In the genomic region with DNA sequence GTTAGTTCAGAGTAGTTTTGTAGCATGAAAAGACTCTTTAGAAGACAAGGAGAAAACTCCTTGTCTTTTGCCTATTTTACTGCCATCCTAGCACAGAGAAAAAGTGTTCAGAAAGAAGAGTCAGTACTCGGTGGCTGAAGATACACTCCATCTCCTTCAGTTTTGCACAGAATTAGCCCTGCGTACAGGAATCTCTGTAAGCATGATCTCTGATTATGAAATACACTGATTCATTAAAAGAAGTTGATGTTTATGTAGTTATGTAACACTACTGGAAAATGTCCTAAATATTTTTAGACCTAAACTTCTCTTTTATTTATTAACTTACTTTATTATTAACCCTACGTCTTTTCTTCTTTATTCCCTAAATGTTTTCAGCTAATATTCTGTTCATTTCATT, we compare ENCODE assay signal across 11 cellular contexts.
"Had no signal": no experiment of that assay in that cellular context is flagged by ENCODE, and none has a peak within 500 bp of the region (broad histone marks: within the 10 kb centered on the region; RNA-seq: fewer than 3 reads in every experiment).

No MANE protein-coding gene starts in this region.

- ATAC-seq: gastrocnemius medialis had no signal

- H3K4me3 ChIP-seq: gastrocnemius medialis, lung, right lobe of liver, testis had no signal

- DNase-seq: activated CD4-positive, alpha-beta T cell treated with anti-CD3 and anti-CD28 coated beads, Interleukin-2, amount 50 U/mL, for 1 hour; activated CD8-positive, alpha-beta memory T cell treated with anti-CD3 and anti-CD28 coated beads for 24 hours; activated gamma-delta T cell treated with Interleukin-2 at 50 U/mL for 16 hours; activated naive CD8-positive, alpha-beta T cell treated with anti-CD3 and anti-CD28 coated beads for 36 hours; aorta; gastrocnemius medialis; nephron progenitor cell; occipital lobe; right lobe of liver; testis had no signal
